ENCODE assay signal across 1 cellular context in genomic region chr7:151386301-151387160, GRCh38.
TF ChIP-seq lines count a peak whose summit lies in the region.

No MANE protein-coding gene starts in this region.

TF ChIP-seq in WTC11, 78 proteins besides CTCF, POLR2A, EP300 and RAD21 (continued from another document):
- TF ChIP-seq STAT6 (CRISPR knock-in tag; conservative IDR thresholded peaks at IDR 0.05; ENCODE audit: low read depth) = no peak
- TF ChIP-seq ZNF263 (CRISPR knock-in tag; IDR thresholded peaks at IDR 0.05; ENCODE audit: low read depth) = no peak
- no peak for TF ChIP-seq NR2C2 (CRISPR knock-in tag; IDR thresholded peaks at IDR 0.05)
- no peak for TF ChIP-seq PREB (CRISPR knock-in tag; IDR thresholded peaks at IDR 0.05; ENCODE audit: borderline replicate concordance)
- no peak for TF ChIP-seq ZBTB43 (CRISPR knock-in tag; IDR thresholded peaks at IDR 0.05)
- TF ChIP-seq MLX (CRISPR knock-in tag; IDR thresholded peaks at IDR 0.05) = no peak
- TF ChIP-seq TEAD4 (CRISPR knock-in tag; IDR thresholded peaks at IDR 0.05) = no peak
- TF ChIP-seq RELA (CRISPR knock-in tag; IDR thresholded peaks at IDR 0.05; ENCODE audit: borderline replicate concordance) = no peak
- TF ChIP-seq TP53 (CRISPR knock-in tag; IDR thresholded peaks at IDR 0.05) = no peak
- no peak for TF ChIP-seq NFE2L1 (CRISPR knock-in tag; IDR thresholded peaks at IDR 0.05)
- TF ChIP-seq TCF7 (CRISPR knock-in tag; IDR thresholded peaks at IDR 0.05; ENCODE audit: low read depth) = no peak
- no peak for TF ChIP-seq ATF3 (CRISPR knock-in tag; conservative IDR thresholded peaks at IDR 0.05)
TF ChIP-seq in WTC11: peak in this region for 0.
